35 cellular contexts compared by ENCODE assay signal in the genomic region with DNA sequence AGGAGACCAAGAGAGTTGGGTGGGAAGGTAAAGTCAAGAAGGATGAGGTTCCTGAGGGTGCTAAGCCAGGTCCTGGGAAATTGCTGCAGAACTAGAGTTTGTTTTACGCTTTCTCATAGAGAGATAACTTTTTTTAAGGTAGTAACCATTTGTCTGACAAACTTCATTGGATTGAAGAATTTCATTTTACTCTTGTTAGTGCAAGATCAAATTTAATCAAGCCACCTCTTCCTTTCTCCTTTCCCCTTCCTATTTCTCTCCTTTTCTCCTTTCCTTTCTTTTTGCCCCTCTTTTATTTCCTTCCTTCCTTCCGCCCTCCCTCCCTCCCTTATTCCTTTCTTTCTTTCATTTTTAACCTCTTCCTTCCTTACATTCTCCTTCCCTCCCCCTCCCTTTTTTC.
"Had no signal": no experiment of that assay in that cellular context is flagged by ENCODE, and none has a peak within 500 bp of the region (broad histone marks: within the 10 kb centered on the region; RNA-seq: fewer than 3 reads in every experiment).

No MANE protein-coding gene starts in this region.

- H3K27me3 ChIP-seq: MG63 had no signal

- H3K4me3 ChIP-seq: MG63 had no signal

- H3K9me3 ChIP-seq: MG63 had no signal

- DNase-seq: Karpas-422, Kasumi-1, MG63, MM.1S, MV-4-11, NCI-H1048, NCI-H1092, NCI-H1092 treated with DMSO at 0.1 percent for 48 hours, NCI-H1105, NCI-H1105 treated with DMSO at 0.1 percent for 48 hours, NCI-H1417 treated with DMSO at 0.1 percent for 48 hours, NCI-H1436, NCI-H1436 treated with DMSO at 0.1 percent for 48 hours, NCI-H146, NCI-H1694, NCI-H1694 treated with DMSO at 0.1 percent for 48 hours, NCI-H187, NCI-H187 treated with DMSO at 0.1 percent for 48 hours, NCI-H1930, NCI-H2029, NCI-H2029 treated with DMSO at 0.1 percent for 48 hours, NCI-H2081, NCI-H2081 treated with DMSO at 0.1 percent for 48 hours, NCI-H2107, NCI-H2171, NCI-H2171 treated with DMSO at 0.1 percent for 48 hours, NCI-H2227 treated with DMSO at 0.1 percent for 48 hours, NCI-H226, NCI-H345, NCI-H446, NCI-H446 treated with DMSO at 0.1 percent for 48 hours, NCI-H510A, NCI-H510A treated with DMSO at 0.1 percent for 48 hours, NCI-H524, NCI-H524 treated with DMSO at 0.1 percent for 48 hours had no signal

- H3K36me3 ChIP-seq: MG63 had no signal
